ENCODE assay signal across 9 cellular contexts in genomic region chr9:114372971-114373591, GRCh38. TPM values are rescaled to one million over a fixed set of nuclear protein-coding genes. Genes with fewer than 3 reads are reported as not detected.
A peak's percentile ranks its signal among the peaks of the same experiment; 100 is the strongest.
DNase-seq lines count a peak whose midpoint lies in the region; ATAC-seq, FAIRE-seq and TF ChIP-seq lines count a peak whose summit lies in the region.
"Had no signal": no experiment of that assay in that cellular context is flagged by ENCODE, and none has a peak within 500 bp of the region (broad histone marks: within the 10 kb centered on the region; RNA-seq: fewer than 3 reads in every experiment).

No MANE protein-coding gene starts in this region.

- no peak overlapping the region for H3K4me3 ChIP-seq in endothelial cell of umbilical vein (replicated peaks in 1 of 3; ENCODE audit: insufficient read depth in 1 of 3, low read depth in 1 of 3, low read length in 3 of 3)

- ATAC-seq in GM21367 (IDR thresholded peaks at IDR 0.05; ENCODE audit: unreplicated experiment) (peak; percentile 91), SK-N-SH treated with all-trans-retinoic acid at 6 μM for 48 hours (no peak)

- peak overlapping the region; percentile 97 to 99 (median 98) for H3K27ac Mint-ChIP-seq in CD14-positive monocyte
- H3K27ac Mint-ChIP-seq in IgD-negative memory B cell: peak overlapping the region; percentile 96 to 99 (median 97)
- H3K27ac Mint-ChIP-seq in activated CD4-positive, alpha-beta T cell treated with anti-CD3 and anti-CD28 coated beads, Interleukin-2, amount 10 ng/mL, durations not matched to agents 24 days and 14 days: peak overlapping the region; percentile 96

- H3K27me3 Mint-ChIP-seq in CD14-positive monocyte (ENCODE audit: low read depth in 3 of 3) (no peaks in the 10 kb centered on the region), IgD-negative memory B cell (peaks cover 2% of the 10 kb centered on the region)
- no peaks in the 10 kb centered on the region for H3K27me3 Mint-ChIP-seq in activated CD4-positive, alpha-beta T cell treated with anti-CD3 and anti-CD28 coated beads, Interleukin-2, amount 10 ng/mL, durations not matched to agents 24 days and 14 days

- peaks cover 77 to 84% of the 10 kb centered on the region in 2 donors for H3K36me3 Mint-ChIP-seq in CD14-positive monocyte
- H3K36me3 Mint-ChIP-seq in IgD-negative memory B cell: peaks cover 4% of the 10 kb centered on the region
- peaks cover 74% of the 10 kb centered on the region for H3K36me3 Mint-ChIP-seq in activated CD4-positive, alpha-beta T cell treated with anti-CD3 and anti-CD28 coated beads, Interleukin-2, amount 10 ng/mL, durations not matched to agents 24 days and 14 days (ENCODE audit: low read depth)

- peaks cover 0 to 16% of the 10 kb centered on the region in 2 experiments for H3K36me3 ChIP-seq in endothelial cell of umbilical vein (ENCODE audit: control insufficient read depth in 2 of 2, extremely low read depth in 1 of 2, insufficient read depth in 2 of 2, low read length in 2 of 2)

- no peaks in the 10 kb centered on the region for H4K20me1 ChIP-seq in endothelial cell of umbilical vein (replicated peaks; ENCODE audit: control insufficient read depth, extremely low read depth, insufficient read depth, low read length)

- no peak overlapping the region for H2AFZ ChIP-seq in endothelial cell of umbilical vein (ENCODE audit: low read depth, low read length)

- H3K9me3 Mint-ChIP-seq in CD14-positive monocyte: peaks cover 0 to 2% (median 0%) of the 10 kb centered on the region in 7 donors
- H3K9me3 Mint-ChIP-seq in IgD-negative memory B cell: no peaks in the 10 kb centered on the region
- H3K9me3 Mint-ChIP-seq in activated CD4-positive, alpha-beta T cell treated with anti-CD3 and anti-CD28 coated beads, Interleukin-2, amount 10 ng/mL, durations not matched to agents 24 days and 14 days: no peaks in the 10 kb centered on the region

- dilution Hi-C loops in endothelial cell of umbilical vein (cut with MboI; ENCODE audit: extremely low pct_ligation_motif_present, low sequenced_read_pairs): no loop called here

- peak; percentile 92 for DNase-seq in CD14-positive monocyte (ENCODE audit: low spot score)
- DNase-seq in activated CD4-positive, alpha-beta T cell treated with anti-CD3 and anti-CD28 coated beads, Interleukin-2, amount 10 ng/mL, durations not matched to agents 24 days and 14 days: peak; percentile 95
- no peak for DNase-seq in endothelial cell of umbilical vein (ENCODE audit: low read depth, low spot score)
- peak; percentile 33 to 39 for DNase-seq in stimulated activated CD4-positive, alpha-beta T cell treated with anti-CD3 and anti-CD28 coated beads, Interleukin-1b, Interleukin-23, amount 100 ng/mL, for 1 hour (ENCODE audit: low read depth in 2 of 2)
- no peak for DNase-seq in NCI-H2171 (lab: John Stamatoyannopoulos, UW)

- H3K4me2 ChIP-seq in endothelial cell of umbilical vein (ENCODE audit: insufficient read depth, low read length): no peak overlapping the region

- POLR2A ChIA-PET in endothelial cell of umbilical vein (lab: Charles Lee): no interaction called here

- no peaks in the 10 kb centered on the region for H3K9me1 ChIP-seq in endothelial cell of umbilical vein (replicated peaks; ENCODE audit: control insufficient read depth, extremely low read depth, insufficient read depth, low read length)

- peaks cover 18% of the 10 kb centered on the region for H3K4me1 ChIP-seq in endothelial cell of umbilical vein (ENCODE audit: control insufficient read depth, extremely low read depth, insufficient read depth, low read length)

- no peak overlapping the region for H3K9ac ChIP-seq in endothelial cell of umbilical vein (replicated peaks; ENCODE audit: extremely low read depth, insufficient read depth, low read length)

- H3K79me2 ChIP-seq in endothelial cell of umbilical vein (ENCODE audit: control insufficient read depth, insufficient read depth, low read length): no peaks in the 10 kb centered on the region

- peak; percentile 24 for FAIRE-seq in endothelial cell of umbilical vein (lab: Jason Lieb, UNC)
- FAIRE-seq: endometrium had no signal

- no TSS peak for BruUV-seq in endothelial cell of umbilical vein (replicated peaks; lab: Mats Ljungman, UMichigan)

- no peaks in the 10 kb centered on the region for H3K9me3 ChIP-seq in endothelial cell of umbilical vein (replicated peaks; ENCODE audit: control insufficient read depth, insufficient read depth, low read length)

- TF ChIP-seq POLR2A in endothelial cell of umbilical vein (IDR thresholded peaks at IDR 0.05; ENCODE audit: low read depth, low read length): no peak

- TF ChIP-seq CTCF in CD14-positive monocyte (IDR thresholded peaks at IDR 0.05) (no peak), endothelial cell of umbilical vein (IDR thresholded peaks at IDR 0.05; ENCODE audit: extremely low read depth in 1 of 2, insufficient read depth in 1 of 2, low read depth in 1 of 2, low read length in 2 of 2) (no peak)

- no peaks in the 10 kb centered on the region for H3K27me3 ChIP-seq in endothelial cell of umbilical vein (ENCODE audit: control insufficient read depth in 2 of 2, insufficient read depth in 2 of 2, low read length in 2 of 2)

- CTCF ChIA-PET in endothelial cell of umbilical vein (lab: Charles Lee): interaction anchor here (1.2 kb wide), 1 partner anchor 291 kb away, joined by 4 read pairs; no protein-coding TSS in a partner anchor

- H3K27ac ChIP-seq in endothelial cell of umbilical vein (ENCODE audit: insufficient read depth, low read depth, low read length): no peak overlapping the region

- peak overlapping the region; percentile 69 to 88 for H3K4me3 Mint-ChIP-seq in CD14-positive monocyte
- H3K4me3 Mint-ChIP-seq in IgD-negative memory B cell: peak overlapping the region; percentile 74 to 92 (median 84)
- peak overlapping the region; percentile 83 for H3K4me3 Mint-ChIP-seq in activated CD4-positive, alpha-beta T cell treated with anti-CD3 and anti-CD28 coated beads, Interleukin-2, amount 10 ng/mL, durations not matched to agents 24 days and 14 days

- intact Hi-C loops in CD14-positive monocyte (cut with micrococcal nuclease) (loop anchor here in 1 of 2 donors (2.0 kb wide), 1 partner anchor 14 kb away; the partner anchor contains the start of gene AKNA), endothelial cell of umbilical vein (cut with micrococcal nuclease) (no loop called here)
- intact Hi-C loops in activated CD4-positive, alpha-beta T cell treated with anti-CD3 and anti-CD28 coated beads, Interleukin-2, amount 10 ng/mL, durations not matched to agents 24 days and 14 days (cut with micrococcal nuclease): loop anchor here (1.0 kb wide), 1 partner anchor 12 kb away; no protein-coding TSS in a partner anchor

- H3K4me1 Mint-ChIP-seq in CD14-positive monocyte (peaks cover 89% of the 10 kb centered on the region), IgD-negative memory B cell (peaks cover 43 to 81% (median 49%) of the 10 kb centered on the region in 3 donors)
- H3K4me1 Mint-ChIP-seq in activated CD4-positive, alpha-beta T cell treated with anti-CD3 and anti-CD28 coated beads, Interleukin-2, amount 10 ng/mL, durations not matched to agents 24 days and 14 days: peaks cover 76% of the 10 kb centered on the region

TF ChIP-seq in endothelial cell of umbilical vein, 7 proteins besides CTCF, POLR2A, EP300 and RAD21 (continues in another document):
- no peak for TF ChIP-seq FOS (IDR thresholded peaks at IDR 0.05; ENCODE audit: borderline replicate concordance, insufficient read depth, low read length)

TF ChIP-seq in SK-N-SH treated with all-trans-retinoic acid at 6 μM for 48 hours, 23 proteins besides CTCF, POLR2A, EP300 and RAD21 (continues in another document):
- no peak for TF ChIP-seq SNAI2 (CRISPR knock-in tag; IDR thresholded peaks at IDR 0.05)

RNA-seq across cellular contexts. Expression of gene AKNA, which starts 14.7 kb away (rescaled TPM):
- 1 to 10 TPM; 3.3 to 7.3 TPM for polyA plus RNA-seq in CD14-positive monocyte
- 25.4 TPM for polyA plus RNA-seq in IgD-negative memory B cell
- total RNA-seq in activated CD4-positive, alpha-beta T cell treated with anti-CD3 and anti-CD28 coated beads, Interleukin-2, amount 10 ng/mL, durations not matched to agents 24 days and 14 days: 149 and 150 TPM in 2 replicates
- total RNA-seq in endothelial cell of umbilical vein: 19.9 and 22.4 TPM in 2 replicates
- polyA plus RNA-seq in endothelial cell of umbilical vein: 11.3 and 13.8 TPM in 2 replicates
- 7.7 and 8.8 TPM in 2 replicates for polyA plus RNA-seq in endothelial cell of umbilical vein (2011; cell fraction: cytosol; rRNA removed)
- polyA plus RNA-seq in endothelial cell of umbilical vein (2011; cell fraction: nucleus; rRNA removed): 27.7 and 35.6 TPM in 2 replicates
- polyA plus RNA-seq in endothelial cell of umbilical vein (2012): 7.5 and 10.4 TPM in 2 replicates
- 16.6 and 18.5 TPM in 2 replicates for polyA minus RNA-seq in endothelial cell of umbilical vein
- polyA minus RNA-seq in endothelial cell of umbilical vein (2011; cell fraction: cytosol; rRNA and poly(A)+ RNA removed): 3.5 TPM
- polyA minus RNA-seq in endothelial cell of umbilical vein (2011; cell fraction: nucleus; rRNA and poly(A)+ RNA removed): 21.4 and 36.4 TPM in 2 replicates

RNA-seq across cellular contexts. Expression of gene ORM2, which starts 43.4 kb away (rescaled TPM):
- polyA plus RNA-seq in CD14-positive monocyte (under 1 TPM in 1 of 2 donors, not detected in 1; 0.30 TPM), IgD-negative memory B cell (not detected), endothelial cell of umbilical vein (not detected in 2 replicates)
- total RNA-seq in activated CD4-positive, alpha-beta T cell treated with anti-CD3 and anti-CD28 coated beads, Interleukin-2, amount 10 ng/mL, durations not matched to agents 24 days and 14 days: not detected in 2 replicates
- not detected in 2 replicates for total RNA-seq in endothelial cell of umbilical vein
- not detected in 2 replicates for polyA plus RNA-seq in endothelial cell of umbilical vein (2011; cell fraction: cytosol; rRNA removed)
- not detected in 2 replicates for polyA plus RNA-seq in endothelial cell of umbilical vein (2011; cell fraction: nucleus; rRNA removed)
- not detected in 2 replicates for polyA plus RNA-seq in endothelial cell of umbilical vein (2012)
- 0.28 TPM in 1 of 2 replicates, not detected in the other for polyA minus RNA-seq in endothelial cell of umbilical vein
- polyA minus RNA-seq in endothelial cell of umbilical vein (2011; cell fraction: cytosol; rRNA and poly(A)+ RNA removed): not detected
- not detected in 2 replicates for polyA minus RNA-seq in endothelial cell of umbilical vein (2011; cell fraction: nucleus; rRNA and poly(A)+ RNA removed)

RNA-seq across cellular contexts. Expression of gene ORM1, which starts 50.2 kb away (rescaled TPM):
- 1 to 10 TPM; 2.2 to 2.8 TPM for polyA plus RNA-seq in CD14-positive monocyte
- polyA plus RNA-seq in IgD-negative memory B cell: not detected
- total RNA-seq in activated CD4-positive, alpha-beta T cell treated with anti-CD3 and anti-CD28 coated beads, Interleukin-2, amount 10 ng/mL, durations not matched to agents 24 days and 14 days: not detected in 2 replicates
- total RNA-seq in endothelial cell of umbilical vein: not detected in 2 replicates
- polyA plus RNA-seq in endothelial cell of umbilical vein: not detected in 2 replicates
- not detected in 2 replicates for polyA plus RNA-seq in endothelial cell of umbilical vein (2011; cell fraction: cytosol; rRNA removed)
- not detected in 2 replicates for polyA plus RNA-seq in endothelial cell of umbilical vein (2011; cell fraction: nucleus; rRNA removed)
- polyA plus RNA-seq in endothelial cell of umbilical vein (2012): not detected in 2 replicates
- not detected in 2 replicates for polyA minus RNA-seq in endothelial cell of umbilical vein
- not detected for polyA minus RNA-seq in endothelial cell of umbilical vein (2011; cell fraction: cytosol; rRNA and poly(A)+ RNA removed)
- not detected in 2 replicates for polyA minus RNA-seq in endothelial cell of umbilical vein (2011; cell fraction: nucleus; rRNA and poly(A)+ RNA removed)

Comparison
In these comparisons a context has a peak if more than half of its experiments do, and no peak if none do; other contexts are left out.
1. DNase-seq: peak in CD14-positive monocyte (single experiment), activated CD4-positive, alpha-beta T cell treated with anti-CD3 and anti-CD28 coated beads, Interleukin-2, amount 10 ng/mL, durations not matched to agents 24 days and 14 days (single experiment) and stimulated activated CD4-positive, alpha-beta T cell treated with anti-CD3 and anti-CD28 coated beads, Interleukin-1b, Interleukin-23, amount 100 ng/mL, for 1 hour (2 of 2); none in endothelial cell of umbilical vein (single experiment) and NCI-H2171 (single experiment).
2. Peak in every context shown above with its lines, with median percentiles within 50 percentile points of each other: H3K27ac Mint-ChIP-seq and H3K4me3 Mint-ChIP-seq.